Comparison of ENCODE assay signal across 11 cellular contexts in genomic region chr17:21692704-21693065, GRCh38. TPM values are rescaled to one million over a fixed set of nuclear protein-coding genes. Genes with fewer than 3 reads are reported as not detected.
DNase-seq lines count a peak whose midpoint lies in the region; ATAC-seq and TF ChIP-seq lines count a peak whose summit lies in the region.
"Not testable (repeated sequence)": the region's sequence is repeated elsewhere in the genome, so short reads cannot be mapped to it uniquely, and the experiment has no call there.
"Had no signal": no experiment of that assay in that cellular context is flagged by ENCODE, and none has a peak within 500 bp of the region (broad histone marks: within the 10 kb centered on the region; RNA-seq: fewer than 3 reads in every experiment).

No MANE protein-coding gene starts in this region.

- H3K27ac ChIP-seq in BLaER1 treated with 17β-estradiol and CSF1 and Interleukin-3, amounts not matched to agents 10 nM and 100 nM, result peak overlapping the region in 1 of 11 experiments; percentile 13; a peak in 1 of 22 replicates
- H3K27ac ChIP-seq in heart right ventricle, left lung: not testable (repeated sequence)

- H3K36me3 Mint-ChIP-seq in natural killer cell treated with Interleukin-12 subunit alpha and Interleukin-12 subunit beta and Interleukin-15 and Interleukin-18, amount 100 ng/mL, for 72 hours; stimulated activated memory B cell treated with anti-CD40 and anti-IgM and Interleukin-4, amounts not matched to agents 10 μg/mL and 1 μg/mL and 100 μg/mL, for 72 hours: not testable (repeated sequence)

- TF ChIP-seq CTCF in heart right ventricle (IDR thresholded peaks at IDR 0.05); left lung (IDR thresholded peaks at IDR 0.05): not testable (repeated sequence)

- intact Hi-C loops in heart right ventricle (cut with DNase I); left lung (cut with DNase I): not testable (repeated sequence)

- peak; percentile 51 for DNase-seq in activated effector memory CD4-positive, alpha-beta T cell treated with anti-CD3 and anti-CD28 coated beads, Interleukin-2, amount 50 U/mL, for 16 hours
- not testable (repeated sequence) for DNase-seq in heart right ventricle
- DNase-seq in left lung, result peak; percentile 19 to 75
- DNase-seq in natural killer cell treated with Interleukin-12 subunit alpha and Interleukin-12 subunit beta and Interleukin-15 and Interleukin-18, amount 100 ng/mL, for 72 hours (ENCODE audit: low spot score), result peak; percentile 56

- H3K27me3 ChIP-seq in BLaER1 treated with 17β-estradiol and CSF1 and Interleukin-3, amounts not matched to agents 10 nM and 100 nM; heart right ventricle; left lung: not testable (repeated sequence)

- H3K4me3 Mint-ChIP-seq in natural killer cell treated with Interleukin-12 subunit alpha and Interleukin-12 subunit beta and Interleukin-15 and Interleukin-18, amount 100 ng/mL, for 72 hours; stimulated activated memory B cell treated with anti-CD40 and anti-IgM and Interleukin-4, amounts not matched to agents 10 μg/mL and 1 μg/mL and 100 μg/mL, for 72 hours: not testable (repeated sequence)

- 62 to 65% methylated on average over 12 of the region's 12 CpGs for WGBS in heart right ventricle, 2 donors

- H3K9ac ChIP-seq in BLaER1 treated with 17β-estradiol and CSF1 and Interleukin-3, amounts not matched to agents 10 nM and 100 nM, result not testable (repeated sequence)

- H3K27me3 Mint-ChIP-seq in natural killer cell treated with Interleukin-12 subunit alpha and Interleukin-12 subunit beta and Interleukin-15 and Interleukin-18, amount 100 ng/mL, for 72 hours; stimulated activated memory B cell treated with anti-CD40 and anti-IgM and Interleukin-4, amounts not matched to agents 10 μg/mL and 1 μg/mL and 100 μg/mL, for 72 hours: not testable (repeated sequence)

- H3K9me3 Mint-ChIP-seq in natural killer cell treated with Interleukin-12 subunit alpha and Interleukin-12 subunit beta and Interleukin-15 and Interleukin-18, amount 100 ng/mL, for 72 hours, result not testable (repeated sequence)
- peaks cover 14% of the 10 kb centered on the region for H3K9me3 Mint-ChIP-seq in stimulated activated memory B cell treated with anti-CD40 and anti-IgM and Interleukin-4, amounts not matched to agents 10 μg/mL and 1 μg/mL and 100 μg/mL, for 72 hours

- peak in 6 of 8 donors; percentile 4 to 32 (median 16) for ATAC-seq in heart right ventricle
- not testable (repeated sequence) for ATAC-seq in left lung
- ATAC-seq in natural killer cell treated with Interleukin-12 subunit alpha and Interleukin-12 subunit beta and Interleukin-15 and Interleukin-18, amount 100 ng/mL, for 72 hours, result peak in 1 of 2 donors; percentile 11
- ATAC-seq in stimulated activated memory B cell treated with anti-CD40 and anti-IgM and Interleukin-4, amounts not matched to agents 10 μg/mL and 1 μg/mL and 100 μg/mL, for 72 hours, result peak; percentile 10

- H3K9me3 ChIP-seq in BLaER1 treated with 17β-estradiol and CSF1 and Interleukin-3, amounts not matched to agents 10 nM and 100 nM (replicated peaks in 1 of 11); heart right ventricle; left lung: not testable (repeated sequence)

- peaks cover under 1 to 36% (median 25%) of the 10 kb centered on the region in 10 experiments; a peak in 17 of 20 replicates for H3K4me1 ChIP-seq in BLaER1 treated with 17β-estradiol and CSF1 and Interleukin-3, amounts not matched to agents 10 nM and 100 nM
- not testable (repeated sequence) for H3K4me1 ChIP-seq in heart right ventricle, left lung

- not testable (repeated sequence) for H3K4me3 ChIP-seq in BLaER1 treated with 17β-estradiol and CSF1 and Interleukin-3, amounts not matched to agents 10 nM and 100 nM; heart right ventricle; left lung

- not testable (repeated sequence) for H3K36me3 ChIP-seq in BLaER1 treated with 17β-estradiol and CSF1 and Interleukin-3, amounts not matched to agents 10 nM and 100 nM; heart right ventricle; left lung

- H3K4me2 ChIP-seq in BLaER1 treated with 17β-estradiol and CSF1 and Interleukin-3, amounts not matched to agents 10 nM and 100 nM, result peak overlapping the region in 9 of 11 experiments; percentile 6 to 53 (median 32); a peak in 11 of 22 replicates

- not testable (repeated sequence) for H3K4me1 Mint-ChIP-seq in natural killer cell treated with Interleukin-12 subunit alpha and Interleukin-12 subunit beta and Interleukin-15 and Interleukin-18, amount 100 ng/mL, for 72 hours (ENCODE audit: low read depth in 2 of 2); stimulated activated memory B cell treated with anti-CD40 and anti-IgM and Interleukin-4, amounts not matched to agents 10 μg/mL and 1 μg/mL and 100 μg/mL, for 72 hours

- H3K27ac Mint-ChIP-seq in natural killer cell treated with Interleukin-12 subunit alpha and Interleukin-12 subunit beta and Interleukin-15 and Interleukin-18, amount 100 ng/mL, for 72 hours; stimulated activated memory B cell treated with anti-CD40 and anti-IgM and Interleukin-4, amounts not matched to agents 10 μg/mL and 1 μg/mL and 100 μg/mL, for 72 hours: not testable (repeated sequence)

- not testable (repeated sequence) for H4K20me1 ChIP-seq in BLaER1 treated with 17β-estradiol and CSF1 and Interleukin-3, amounts not matched to agents 10 nM and 100 nM

RNA-seq across cellular contexts. Expression of gene KCNJ18, which starts 0.4 kb away (rescaled TPM):
- total RNA-seq in heart right ventricle, result not detected
- polyA plus RNA-seq in heart right ventricle, result not detected
- not detected for total RNA-seq in left lung
- not detected for total RNA-seq in natural killer cell treated with Interleukin-12 subunit alpha and Interleukin-12 subunit beta and Interleukin-15 and Interleukin-18, amount 100 ng/mL, for 72 hours
- total RNA-seq: Caco-2; CD4-positive, CD25-positive, alpha-beta regulatory T cell; CD8-positive, alpha-beta T cell; HFFc6 had no signal
- polyA plus RNA-seq: A549; CD4-positive, CD25-positive, alpha-beta regulatory T cell had no signal
